ENCODE assay signal across 27 cellular contexts in genomic region chr19:41688098-41688497, GRCh38. TPM values are rescaled to one million over a fixed set of nuclear protein-coding genes. Genes with fewer than 3 reads are reported as not detected.
DNase-seq lines count a peak whose midpoint lies in the region; ATAC-seq and TF ChIP-seq lines count a peak whose summit lies in the region.
"Had no signal": no experiment of that assay in that cellular context is flagged by ENCODE, and none has a peak within 500 bp of the region (broad histone marks: within the 10 kb centered on the region; RNA-seq: fewer than 3 reads in every experiment).

Gene CEACAM7 (minus strand): TSS chr19:41688270. CDS start chr19:41688165, 105 bp downstream.

- no peak within 1 kb of the TSS for H4K8ac ChIP-seq in neuronal stem cell (ENCODE audit: low read depth, low read length)

- H3K4me3 ChIP-seq in BLaER1 (no peak within 1 kb of the TSS), body of pancreas (no peak within 1 kb of the TSS), esophagus muscularis mucosa (no peak within 1 kb of the TSS), mucosa of rectum (ENCODE audit: low read length in 2 of 2) (peak within 1 kb of the TSS; percentile 54 to 70), neuronal stem cell (ENCODE audit: low read length in 2 of 2) (no peak within 1 kb of the TSS)
- H3K4me3 ChIP-seq: HAP-1 had no signal

- DNase-seq in body of pancreas (no peak), esophagus muscularis mucosa (ENCODE audit: extremely low spot score) (peak; percentile 74), NCI-H2171 treated with DMSO at 0.1 percent for 48 hours (lab: John Stamatoyannopoulos, UW) (no peak), neuronal stem cell (ENCODE audit: low spot score) (no peak)
- no peak for DNase-seq in activated effector memory CD4-positive, alpha-beta T cell treated with Interleukin-2 at 50 U/mL for 16 hours
- DNase-seq in stimulated activated CD4-positive, alpha-beta T cell treated with anti-CD3 and anti-CD28 coated beads, Interleukin-4, amount 100 ng/mL, for 4 hours, result no peak
- DNase-seq: 8988T; ACHN; BE2C; CD4-positive, CD25-positive, alpha-beta regulatory T cell; DMS153; DND-41; GOT3; HFFc6; IMR-90; KG1; MM.1S; NCI-H1694; NCI-H2029 treated with DMSO at 0.1 percent for 48 hours; NCI-H226; NCI-H510A; NCI-H774; SIG-M5 had no signal

- H3K4ac ChIP-seq in neuronal stem cell (ENCODE audit: low read length), result no peak within 1 kb of the TSS

- no peak within 1 kb of the TSS for H2BK5ac ChIP-seq in neuronal stem cell (ENCODE audit: low read length)

- H3K4me1 ChIP-seq in BLaER1, result peaks cover 42% of the 10 kb centered on the region
- H3K4me1 ChIP-seq in body of pancreas, result peaks cover 13% of the 10 kb centered on the region
- no peaks in the 10 kb centered on the region for H3K4me1 ChIP-seq in esophagus muscularis mucosa
- peaks cover 0 to 3% of the 10 kb centered on the region in 2 donors for H3K4me1 ChIP-seq in mucosa of rectum (ENCODE audit: control insufficient read depth in 2 of 2, insufficient read depth in 2 of 2, low read length in 2 of 2)
- H3K4me1 ChIP-seq in neuronal stem cell (ENCODE audit: control insufficient read depth in 2 of 2, insufficient read depth in 1 of 2, low read depth in 1 of 2, low read length in 2 of 2), result no peaks in the 10 kb centered on the region
- H3K4me1 ChIP-seq: BE2C, HAP-1 had no signal

- H2BK12ac ChIP-seq in neuronal stem cell (ENCODE audit: low read length), result no peak within 1 kb of the TSS

- H3K27ac ChIP-seq in BLaER1, result no peak within 1 kb of the TSS
- H3K27ac ChIP-seq in body of pancreas, result peak within 1 kb of the TSS in 3 of 4 donors; percentile 52 to 82 (median 63)
- no peak within 1 kb of the TSS for H3K27ac ChIP-seq in esophagus muscularis mucosa (replicated peaks in 1 of 4)
- peak within 1 kb of the TSS; percentile 76 to 84 for H3K27ac ChIP-seq in mucosa of rectum (ENCODE audit: low read depth in 2 of 2, low read length in 2 of 2)
- H3K27ac ChIP-seq in neuronal stem cell (replicated peaks; ENCODE audit: low read length), result no peak within 1 kb of the TSS

- H3K14ac ChIP-seq in neuronal stem cell (ENCODE audit: low read length), result no peak within 1 kb of the TSS

- H3K9me3 ChIP-seq in BLaER1 (no peaks in the 10 kb centered on the region), body of pancreas (no peaks in the 10 kb centered on the region), esophagus muscularis mucosa (peaks cover 0 to 19% (median 7%) of the 10 kb centered on the region in 4 donors), mucosa of rectum (ENCODE audit: control insufficient read depth in 2 of 2, low read length in 2 of 2) (no peaks in the 10 kb centered on the region), neuronal stem cell (replicated peaks in 1 of 2; ENCODE audit: control insufficient read depth in 2 of 2, insufficient read depth in 1 of 2, low read depth in 1 of 2, low read length in 2 of 2) (peaks cover 0 to 35% of the 10 kb centered on the region in 2 donors)
- H3K9me3 ChIP-seq: BE2C, HAP-1 had no signal

- no peak for TF ChIP-seq POLR2A in body of pancreas (IDR thresholded peaks at IDR 0.05)
- TF ChIP-seq POLR2A in esophagus muscularis mucosa (IDR thresholded peaks at IDR 0.05; ENCODE audit: low read depth), result no peak

- H3K9ac ChIP-seq in BLaER1 (0 out of 2 replicates have a peak within 1 kb of the TSS, but pooled peaks have one; percentile 12), mucosa of rectum (ENCODE audit: low read depth in 1 of 2, low read length in 2 of 2) (peak within 1 kb of the TSS; percentile 40 to 60), neuronal stem cell (ENCODE audit: low read depth, low read length, poor library complexity) (no peak within 1 kb of the TSS)

- no peak for TF ChIP-seq EP300 in esophagus muscularis mucosa (IDR thresholded peaks at IDR 0.05)

- H3K79me1 ChIP-seq in neuronal stem cell (ENCODE audit: low read depth, low read length), result no peaks in the 10 kb centered on the region

- H3K27me3 ChIP-seq in BLaER1, result no peaks in the 10 kb centered on the region
- H3K27me3 ChIP-seq in body of pancreas, result no peaks in the 10 kb centered on the region
- peaks cover 0 to 62% (median 0%) of the 10 kb centered on the region in 4 donors for H3K27me3 ChIP-seq in esophagus muscularis mucosa
- peaks cover 0 to 2% of the 10 kb centered on the region in 2 donors for H3K27me3 ChIP-seq in mucosa of rectum (ENCODE audit: control insufficient read depth in 2 of 2, insufficient read depth in 2 of 2, low read length in 2 of 2)
- peaks cover 0 to 25% (median 0%) of the 10 kb centered on the region in 3 experiments for H3K27me3 ChIP-seq in neuronal stem cell (ENCODE audit: control insufficient read depth in 3 of 3, insufficient read depth in 3 of 3, low read depth in 1 of 3, low read length in 3 of 3)

- intact Hi-C loops in body of pancreas (cut with DNase I), result no loop called here
- intact Hi-C loops in esophagus muscularis mucosa (cut with DNase I), result no loop called here

- no peaks in the 10 kb centered on the region for H4K20me1 ChIP-seq in BLaER1

- TF ChIP-seq CTCF in body of pancreas (IDR thresholded peaks at IDR 0.05), result no peak
- no peak for TF ChIP-seq CTCF in esophagus muscularis mucosa (IDR thresholded peaks at IDR 0.05)

- no peak within 1 kb of the TSS for H4K91ac ChIP-seq in neuronal stem cell (ENCODE audit: low read depth, low read length, poor library complexity)

- H3K4me2 ChIP-seq in BLaER1 (peak within 1 kb of the TSS; percentile 34), neuronal stem cell (ENCODE audit: insufficient read depth, low read length, poor library complexity, severe bottlenecking) (no peak within 1 kb of the TSS)

- H2AK5ac ChIP-seq in neuronal stem cell (ENCODE audit: low read depth, low read length), result no peak within 1 kb of the TSS

- no peak within 1 kb of the TSS for H2BK120ac ChIP-seq in neuronal stem cell (ENCODE audit: low read depth, low read length)

- no peak within 1 kb of the TSS for H3K18ac ChIP-seq in neuronal stem cell (ENCODE audit: low read length)

- H3K36me3 ChIP-seq in BLaER1, result no peaks in the 10 kb centered on the region
- H3K36me3 ChIP-seq in body of pancreas (replicated peaks in 1 of 2; ENCODE audit: insufficient read depth in 1 of 2, low read depth in 2 of 2), result no peaks in the 10 kb centered on the region
- H3K36me3 ChIP-seq in esophagus muscularis mucosa, result no peaks in the 10 kb centered on the region
- H3K36me3 ChIP-seq in mucosa of rectum (ENCODE audit: control insufficient read depth in 2 of 2, insufficient read depth in 2 of 2, low read length in 2 of 2), result peaks cover 0 to 2% of the 10 kb centered on the region in 2 donors
- no peaks in the 10 kb centered on the region for H3K36me3 ChIP-seq in neuronal stem cell (replicated peaks in 1 of 2; ENCODE audit: control insufficient read depth in 2 of 2, insufficient read depth in 2 of 2, low read length in 2 of 2)
- H3K36me3 ChIP-seq: BE2C, HAP-1 had no signal

- WGBS in body of pancreas, 2 donors, result 57 to 60% methylated on average over 1 of the region's 1 CpG
- 93% methylated on average over 1 of the region's 1 CpG for WGBS in esophagus muscularis mucosa
- no CpG with 5 or more reads among the region's 1 CpG for WGBS in neuronal stem cell (ENCODE audit: extremely low coverage in 2 of 2, insufficient read length in 2 of 2, insufficient replicate concordance in 1 of 2), 2 donors

- H3K23ac ChIP-seq in neuronal stem cell (ENCODE audit: low read depth, low read length, poor library complexity), result no peak within 1 kb of the TSS

- H2AFZ ChIP-seq in neuronal stem cell (ENCODE audit: low read length), result no peak within 1 kb of the TSS

- no peak for ATAC-seq in body of pancreas
- ATAC-seq: SK-N-SH treated with all-trans-retinoic acid at 6 μM for 48 hours had no signal

- H2BK15ac ChIP-seq in neuronal stem cell (ENCODE audit: low read length), result no peak within 1 kb of the TSS

RNA-seq across cellular contexts. Expression of gene CEACAM7, which starts in this region (rescaled TPM):
- under 1 TPM; 0.52 to 0.99 TPM for total RNA-seq in body of pancreas
- 1 to 10 TPM in 1 of 4 donors, under 1 TPM in 1, not detected in 2; 0.83 to 2.1 TPM for total RNA-seq in esophagus muscularis mucosa
- not detected for polyA plus RNA-seq in neuronal stem cell (2013, experiment 1 of 2)
- 0.03 TPM for polyA plus RNA-seq in neuronal stem cell (2013, experiment 2 of 2)
- total RNA-seq: CD4-positive, CD25-positive, alpha-beta regulatory T cell; HFFc6; IMR-90 had no signal
- polyA plus RNA-seq: CD4-positive, CD25-positive, alpha-beta regulatory T cell; IMR-90 had no signal

Comparison
In these comparisons a context has a peak if more than half of its experiments do, and no peak if none do; other contexts are left out.
1. H3K27ac ChIP-seq: peak in body of pancreas (3 of 4) and mucosa of rectum (2 of 2); none in BLaER1 (single experiment), esophagus muscularis mucosa (0 of 4) and neuronal stem cell (single experiment).
2. H3K4me3 ChIP-seq: peak in mucosa of rectum (2 of 2); none in BLaER1 (single experiment), body of pancreas (0 of 2), esophagus muscularis mucosa (0 of 4) and neuronal stem cell (0 of 2).